In the genomic region with DNA sequence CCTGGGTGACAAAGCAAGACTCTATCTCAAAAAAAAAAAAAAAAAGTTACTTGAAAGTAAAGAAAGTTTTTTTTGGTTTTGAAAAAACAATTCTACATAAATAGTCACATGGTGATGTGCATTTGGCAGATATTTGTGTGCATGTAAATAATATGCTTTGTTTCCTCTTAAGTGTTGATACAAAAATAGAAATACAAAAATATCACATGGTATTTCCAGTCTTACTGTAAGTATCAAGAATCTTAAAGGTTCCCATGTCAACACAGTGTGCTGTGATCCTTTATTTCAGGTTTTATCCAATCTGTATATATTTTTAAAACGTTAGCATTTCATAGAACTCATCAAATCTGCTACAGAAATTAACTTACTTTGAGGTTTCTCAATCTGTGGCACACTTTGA, we compare ENCODE assay signal across 32 cellular contexts.
"Had no signal": no experiment of that assay in that cellular context is flagged by ENCODE, and none has a peak within 500 bp of the region (broad histone marks: within the 10 kb centered on the region; RNA-seq: fewer than 3 reads in every experiment).

No MANE protein-coding gene starts in this region.

- FAIRE-seq: RCC 7860 had no signal

- H3K27ac ChIP-seq: cardiac muscle cell, PC-9, RWPE1, VCaP had no signal

- H3K36me3 ChIP-seq: cardiac muscle cell had no signal

- DNase-seq: activated B cell treated with CpG ODN at 0.5 μM for 24 hours; activated CD4-positive, alpha-beta memory T cell treated with anti-CD3 and anti-CD28 coated beads for 36 hours; activated CD4-positive, alpha-beta T cell treated with anti-CD3 and anti-CD28 coated beads for 4 hours; activated CD4-positive, alpha-beta T cell treated with anti-CD3 and anti-CD28 coated beads, Interleukin-2, amount 50 U/mL, for 1 hour; activated CD4-positive, CD25-positive, alpha-beta regulatory T cell treated with anti-CD3 and anti-CD28 coated beads, Interleukin-2, amount 50 U/mL, for 72 hours; activated CD8-positive, alpha-beta memory T cell treated with anti-CD3 and anti-CD28 coated beads, Interleukin-2, amount 50 U/mL, for 4 hours; activated gamma-delta T cell treated with Interleukin-2 at 50 U/mL for 16 hours; activated naive CD4-positive, alpha-beta T cell treated with anti-CD3 and anti-CD28 coated beads for 36 hours; activated T-cell treated with anti-CD3 and anti-CD28 coated beads for 4 hours; activated T-cell treated with anti-CD3 and anti-CD28 coated beads, Interleukin-2, amount 50 U/mL, for 4 hours; amniotic stem cell; aorta; Kasumi-1; MM.1S; MV-4-11; NCI-H1092; NCI-H1436 treated with DMSO at 0.1 percent for 48 hours; NCI-H1694 treated with DMSO at 0.1 percent for 48 hours; NCI-H2029; NCI-H345; NCI-H524 treated with DMSO at 0.1 percent for 48 hours; NCI-H748 treated with DMSO at 0.1 percent for 48 hours; NK-92 treated with Interleukin-12 subunit alpha and Interleukin-12 subunit beta, amount 100 ng/mL, for 24 hours; PC-9; SW 1271; T-helper 1 cell; T-helper 9 cell had no signal

- H3K27me3 ChIP-seq: cardiac muscle cell had no signal

- H3K4me3 ChIP-seq: cardiac muscle cell, PC-9 had no signal

- ATAC-seq: activated T-cell treated with anti-CD3 and anti-CD28 coated beads, Interleukin-2, amount 50 U/mL, for 4 hours; Right ventricle myocardium inferior had no signal
